ENCODE assay signal across 29 cellular contexts in the genomic region with DNA sequence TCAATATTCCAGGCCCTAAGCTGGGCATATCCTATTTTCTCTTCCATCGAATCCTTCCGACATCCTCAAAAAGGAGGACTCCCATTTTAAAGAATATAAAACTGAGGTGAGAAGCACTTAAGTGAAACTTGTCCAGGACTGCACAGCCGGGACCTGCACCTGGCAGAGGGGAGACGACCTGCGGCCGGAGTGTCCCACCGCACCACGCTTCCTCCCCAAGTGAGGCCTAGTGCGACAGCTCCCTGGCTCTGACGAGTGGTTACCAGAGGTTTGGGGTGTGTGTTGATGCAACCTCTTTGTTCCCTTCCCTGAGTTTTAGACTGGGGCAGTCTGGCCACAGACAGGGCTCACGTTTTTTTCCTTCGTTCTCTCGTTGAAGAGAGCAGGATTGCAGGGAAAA. TPM values are rescaled to one million over a fixed set of nuclear protein-coding genes. Genes with fewer than 3 reads are reported as not detected.
DNase-seq lines count a peak whose midpoint lies in the region; ATAC-seq and TF ChIP-seq lines count a peak whose summit lies in the region.
"Had no signal": no experiment of that assay in that cellular context is flagged by ENCODE, and none has a peak within 500 bp of the region (broad histone marks: within the 10 kb centered on the region; RNA-seq: fewer than 3 reads in every experiment).

No MANE protein-coding gene starts in this region.

- no peaks in the 10 kb centered on the region for H3K9me3 ChIP-seq in suprapubic skin
- H3K9me3 ChIP-seq: BE2C, HAP-1 had no signal

- no peak overlapping the region for H3K4me3 ChIP-seq in suprapubic skin
- H3K4me3 ChIP-seq: GM23248, HAP-1, K562 had no signal

- DNase-seq in activated CD4-positive, CD25-positive, alpha-beta regulatory T cell treated with anti-CD3 and anti-CD28 coated beads, Interleukin-2, amount 50 U/mL, for 72 hours: peak; percentile 18
- DNase-seq in ecto neural progenitor cell (ENCODE audit: low spot score) (peak; percentile 35), mesenteric fat pad (ENCODE audit: low spot score) (peak; percentile 75), suprapubic skin (ENCODE audit: low spot score in 2 of 2) (peak; percentile 39 to 58)
- DNase-seq in NK-92 treated with Interleukin-12 subunit alpha and Interleukin-12 subunit beta, amount 100 ng/mL, for 24 hours (lab: John Stamatoyannopoulos, UW): no peak
- DNase-seq: ACHN; BE2C; CD8-positive, alpha-beta memory T cell; DMS 273 treated with DMSO at 0.1 percent for 48 hours; DMS79 treated with DMSO at 0.1 percent for 48 hours; GF-D8; GM23248; HFFc6; Kasumi-1; NCI-H1105 treated with DMSO at 0.1 percent for 48 hours; NCI-H146; NCI-H2029; NCI-H526 treated with DMSO at 0.1 percent for 48 hours; Right ventricle myocardium superior; RPMI8226 had no signal

- TF ChIP-seq EP300 in suprapubic skin (IDR thresholded peaks at IDR 0.05): no peak

- H3K4me1 ChIP-seq in suprapubic skin: no peaks in the 10 kb centered on the region
- H3K4me1 ChIP-seq: BE2C, HAP-1 had no signal

- WGBS in suprapubic skin: 72% methylated on average over 13 of the region's 13 CpGs

- H3K36me3 ChIP-seq in suprapubic skin: no peaks in the 10 kb centered on the region
- H3K36me3 ChIP-seq: BE2C, HAP-1 had no signal

- no peak for TF ChIP-seq POLR2A in suprapubic skin (IDR thresholded peaks at IDR 0.05)

- no peak overlapping the region for H3K27ac ChIP-seq in suprapubic skin
- H3K27ac ChIP-seq: 22Rv1, GM23248 had no signal

- TF ChIP-seq CTCF in suprapubic skin (IDR thresholded peaks at IDR 0.05): no peak

- peaks cover 16% of the 10 kb centered on the region for H3K27me3 ChIP-seq in suprapubic skin
- H3K27me3 ChIP-seq: BE2C had no signal

- ATAC-seq in activated CD4-positive, CD25-positive, alpha-beta regulatory T cell treated with anti-CD3 and anti-CD28 coated beads, Interleukin-2, amount 50 U/mL, for 24 hours: no peak
- ATAC-seq in GM21423 (IDR thresholded peaks at IDR 0.05; ENCODE audit: unreplicated experiment) (no peak), GM18873 (IDR thresholded peaks at IDR 0.05; ENCODE audit: low FRiP score, unreplicated experiment) (no peak)
- ATAC-seq: K562 had no signal

RNA-seq across cellular contexts. Expression of a gene that starts 24.9 kb away (rescaled TPM):
- total RNA-seq in mesenteric fat pad (0.16 TPM), suprapubic skin (1 to 10 TPM in 2 of 4 donors, under 1 TPM in 1, not detected in 1; 0.86 to 2.2 (median 1.0) TPM)
- total RNA-seq: CD8-positive, alpha-beta memory T cell; GM23248; HFFc6; K562; M059J; NCI-H460; Right ventricle myocardium superior; SK-MEL-5 had no signal
